In genomic region chr14:51626185-51626584, GRCh38 we compare ENCODE assay signal across 1 cellular context.
TF ChIP-seq lines count a peak whose summit lies in the region.

No MANE protein-coding gene starts in this region.

TF ChIP-seq in SK-N-SH treated with all-trans-retinoic acid at 6 μM for 48 hours, 23 proteins besides CTCF, POLR2A, EP300 and RAD21:
- no peak for TF ChIP-seq PATZ1 (CRISPR knock-in tag; IDR thresholded peaks at IDR 0.05; ENCODE audit: borderline replicate concordance)
- TF ChIP-seq POU6F1 (CRISPR knock-in tag; IDR thresholded peaks at IDR 0.05; ENCODE audit: borderline replicate concordance, low read depth) = no peak
- no peak for TF ChIP-seq OSR1 (CRISPR knock-in tag; IDR thresholded peaks at IDR 0.05)
- no peak for TF ChIP-seq CREB5 (CRISPR knock-in tag; IDR thresholded peaks at IDR 0.05; ENCODE audit: low read depth)
- no peak for TF ChIP-seq TSHZ2 (CRISPR knock-in tag; IDR thresholded peaks at IDR 0.05)
- TF ChIP-seq SNAI2 (CRISPR knock-in tag; IDR thresholded peaks at IDR 0.05) = no peak
- TF ChIP-seq ZNF565 (CRISPR knock-in tag; conservative IDR thresholded peaks at IDR 0.05; ENCODE audit: low read depth) = no peak
- TF ChIP-seq GLIS3 (CRISPR knock-in tag; IDR thresholded peaks at IDR 0.05) = no peak
- no peak for TF ChIP-seq ZC3H10 (CRISPR knock-in tag; IDR thresholded peaks at IDR 0.05)
- TF ChIP-seq TCF4 (CRISPR knock-in tag; IDR thresholded peaks at IDR 0.05; ENCODE audit: borderline replicate concordance) = no peak
- TF ChIP-seq ISL1 (CRISPR knock-in tag; IDR thresholded peaks at IDR 0.05) = no peak
- no peak for TF ChIP-seq ZNF8 (CRISPR knock-in tag; IDR thresholded peaks at IDR 0.05)
- TF ChIP-seq CSDC2 (CRISPR knock-in tag; IDR thresholded peaks at IDR 0.05) = no peak
- no peak for TF ChIP-seq RARB (CRISPR knock-in tag; IDR thresholded peaks at IDR 0.05)
- no peak for TF ChIP-seq ZFP30 (CRISPR knock-in tag; IDR thresholded peaks at IDR 0.05)
